ENCODE assay signal across 1 cellular context in the genomic region with DNA sequence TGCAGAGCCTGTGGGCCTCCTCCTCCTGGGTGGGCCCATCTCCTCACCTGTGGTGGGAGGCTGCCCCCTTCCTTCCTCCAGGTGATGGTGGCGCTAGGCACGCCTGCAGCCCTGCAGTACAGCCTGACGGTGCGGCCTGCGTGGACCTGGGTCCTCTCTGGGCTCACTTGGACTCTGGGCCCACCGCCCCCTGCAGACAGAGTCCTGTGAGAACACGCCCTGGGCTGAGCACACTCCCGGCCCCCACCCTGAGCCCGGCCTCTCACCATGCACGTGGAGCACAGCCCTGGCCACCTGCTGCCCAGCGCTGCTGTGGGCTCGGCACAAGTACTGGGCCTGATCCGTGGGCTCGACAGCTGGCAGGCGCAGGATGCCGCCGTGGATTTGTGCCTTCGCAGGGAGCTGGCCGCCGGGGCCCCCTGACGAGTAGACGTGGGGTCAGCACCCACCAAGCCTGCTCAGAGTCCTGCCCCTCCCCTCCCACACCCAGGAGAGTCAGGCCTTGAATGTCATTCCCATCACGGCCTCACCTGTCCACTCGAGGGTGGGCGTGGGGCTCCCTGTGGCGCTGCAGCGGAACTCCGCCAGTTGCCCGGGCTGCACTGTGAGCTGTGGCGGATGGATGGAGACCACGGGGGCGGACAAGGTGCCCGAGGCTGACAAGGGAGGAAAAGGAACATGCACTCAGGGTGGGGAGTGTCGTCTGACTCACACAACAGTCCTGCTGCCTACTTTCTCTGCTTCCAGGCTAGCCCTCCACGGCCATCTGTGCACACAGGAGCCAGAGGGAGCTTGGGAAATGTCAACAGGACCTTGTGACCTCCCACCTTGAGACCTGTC.
TF ChIP-seq lines count a peak whose summit lies in the region.

No MANE protein-coding gene starts in this region.

TF ChIP-seq in endothelial cell of umbilical vein, 7 proteins besides CTCF, POLR2A, EP300 and RAD21:
- TF ChIP-seq POLR2AphosphoS5 (IDR thresholded peaks at IDR 0.05; ENCODE audit: insufficient read depth, low read depth, low read length) (peak; percentile 5), FOS (IDR thresholded peaks at IDR 0.05; ENCODE audit: borderline replicate concordance, insufficient read depth, low read length) (no peak)
